In the genomic region with DNA sequence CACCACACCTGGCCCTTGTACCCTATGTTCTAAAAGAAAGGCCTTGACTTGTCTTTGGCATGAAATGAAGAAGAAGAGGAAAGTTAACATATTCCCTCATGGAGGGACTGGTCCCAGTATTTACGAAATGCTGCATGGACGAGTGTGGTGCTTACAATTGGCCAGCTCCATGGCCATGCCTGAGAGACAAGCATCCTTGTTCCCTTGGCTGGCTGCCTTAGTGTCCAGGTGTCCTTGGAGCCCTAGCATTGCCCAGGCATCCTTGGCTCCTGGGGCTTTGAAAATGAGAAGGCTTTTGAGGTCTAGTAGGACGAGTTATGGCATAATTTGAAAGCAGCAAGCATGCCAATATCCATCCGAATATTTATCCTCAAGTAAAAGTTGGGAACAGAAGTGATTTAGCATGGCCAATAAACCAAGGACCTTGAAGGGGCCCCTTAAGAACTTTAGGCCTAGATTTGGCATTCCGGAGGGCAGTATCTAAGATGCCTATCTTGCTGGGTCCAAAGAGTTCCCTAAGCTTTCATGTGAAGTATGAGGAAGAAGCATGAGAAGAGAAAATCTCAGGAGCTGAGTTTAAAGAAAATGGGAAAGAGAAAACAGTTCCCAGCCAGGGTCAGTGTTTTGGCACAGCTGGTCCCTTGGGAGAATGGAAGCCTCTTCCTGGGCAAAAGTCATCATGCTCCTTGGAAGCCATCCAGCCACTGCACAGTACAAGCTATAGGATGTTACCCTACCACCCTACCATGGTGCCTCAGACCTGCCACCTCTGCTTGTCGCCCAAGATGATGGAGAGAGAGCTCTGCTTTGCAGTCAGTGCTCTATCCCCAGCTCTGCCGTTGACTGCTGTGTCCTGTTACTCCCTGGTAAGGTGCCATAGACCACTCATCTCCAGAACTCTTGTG, we compare ENCODE assay signal across 17 cellular contexts.
DNase-seq lines count a peak whose midpoint lies in the region; ATAC-seq and TF ChIP-seq lines count a peak whose summit lies in the region.
"Had no signal": no experiment of that assay in that cellular context is flagged by ENCODE, and none has a peak within 500 bp of the region (broad histone marks: within the 10 kb centered on the region; RNA-seq: fewer than 3 reads in every experiment).

No MANE protein-coding gene starts in this region.

- H3K27ac Mint-ChIP-seq in nephron progenitor cell: peak overlapping the region; percentile 22
- H3K27ac Mint-ChIP-seq in CD14-positive monocyte: peak overlapping the region in 2 of 7 donors; percentile 4 to 35
- H3K27ac Mint-ChIP-seq: activated B cell treated with CpG ODN at 0.5 μM for 24 hours; activated T-cell treated with anti-CD3 and anti-CD28 coated beads, Interleukin-2, amount 50 U/mL, for 72 hours; H9; IgD-negative memory B cell; memory B cell; natural killer cell treated with Interleukin-12 subunit alpha and Interleukin-12 subunit beta and Interleukin-15 and Interleukin-18, amount 100 ng/mL, for 72 hours had no signal

- TF ChIP-seq CTCF in 22Rv1 (IDR thresholded peaks at IDR 0.05) (no peak), mammary epithelial cell (conservative IDR thresholded peaks at IDR 0.05 in 1 of 2, IDR thresholded peaks at IDR 0.05 in 1 of 2; ENCODE audit: extremely low read depth in 1 of 2, insufficient read depth in 1 of 2, low read depth in 1 of 2, low read length in 2 of 2) (no peak), nephron progenitor cell (IDR thresholded peaks at IDR 0.05) (no peak), CD14-positive monocyte (IDR thresholded peaks at IDR 0.05) (no peak), suprapubic skin (IDR thresholded peaks at IDR 0.05) (no peak)

- H3K4me3 Mint-ChIP-seq in nephron progenitor cell (no peak overlapping the region), CD14-positive monocyte (no peak overlapping the region)
- H3K4me3 Mint-ChIP-seq: activated B cell treated with CpG ODN at 0.5 μM for 24 hours; activated T-cell treated with anti-CD3 and anti-CD28 coated beads, Interleukin-2, amount 50 U/mL, for 72 hours; H9; IgD-negative memory B cell; memory B cell; natural killer cell treated with Interleukin-12 subunit alpha and Interleukin-12 subunit beta and Interleukin-15 and Interleukin-18, amount 100 ng/mL, for 72 hours had no signal

- H3K9me3 ChIP-seq in GM23248 (ENCODE audit: low read depth) (no peaks in the 10 kb centered on the region), mammary epithelial cell (replicated peaks; ENCODE audit: insufficient read depth, low read length) (no peaks in the 10 kb centered on the region), suprapubic skin (no peaks in the 10 kb centered on the region)

- H3K9ac ChIP-seq in GM23248 (no peak overlapping the region), mammary epithelial cell (ENCODE audit: insufficient read depth, low read length) (no peak overlapping the region)

- H3K36me3 Mint-ChIP-seq in nephron progenitor cell (ENCODE audit: low read depth) (peaks cover 44% of the 10 kb centered on the region), CD14-positive monocyte (peaks cover 18 to 22% of the 10 kb centered on the region in 2 donors)
- H3K36me3 Mint-ChIP-seq: natural killer cell treated with Interleukin-12 subunit alpha and Interleukin-12 subunit beta and Interleukin-15 and Interleukin-18, amount 100 ng/mL, for 72 hours had no signal

- no peak for ATAC-seq in HG02938 (IDR thresholded peaks at IDR 0.05; ENCODE audit: unreplicated experiment)
- ATAC-seq: activated T-cell treated with anti-CD3 and anti-CD28 coated beads, Interleukin-2, amount 50 U/mL, for 72 hours had no signal

- CTCF ChIA-PET in mammary epithelial cell (lab: Charles Lee; ENCODE audit: low non-redundant PET): no interaction called here

- no peak overlapping the region for H3K4me3 ChIP-seq in GM23248
- no peak overlapping the region for H3K4me3 ChIP-seq in mammary epithelial cell (replicated peaks in 1 of 3; ENCODE audit: insufficient read depth in 1 of 3, low read depth in 2 of 3, low read length in 3 of 3)
- no peak overlapping the region for H3K4me3 ChIP-seq in suprapubic skin

- H3K9me2 ChIP-seq in GM23248 (ENCODE audit: insufficient read depth): no peaks in the 10 kb centered on the region

- BruUV-seq in mammary epithelial cell (replicated peaks; lab: Mats Ljungman, UMichigan): no TSS peak

- no peaks in the 10 kb centered on the region for H3K27me3 ChIP-seq in GM23248 (replicated peaks; ENCODE audit: insufficient read depth)
- H3K27me3 ChIP-seq in mammary epithelial cell (ENCODE audit: insufficient read depth, low read length): no peaks in the 10 kb centered on the region
- no peaks in the 10 kb centered on the region for H3K27me3 ChIP-seq in suprapubic skin

- intact Hi-C loops in mammary epithelial cell (cut with micrococcal nuclease) (loop anchor here (2.0 to 5.0 kb wide), 2 partner anchors 35 to 50 kb away; no protein-coding TSS in a partner anchor), CD14-positive monocyte (cut with micrococcal nuclease) (no loop called here)

- DNase-seq in GM23248 (no peak), mammary epithelial cell (no peak), nephron progenitor cell (no peak), CD14-positive monocyte (ENCODE audit: low spot score) (no peak), suprapubic skin (ENCODE audit: low spot score in 2 of 2) (no peak), NCI-H1417 treated with DMSO at 0.1 percent for 48 hours (lab: John Stamatoyannopoulos, UW) (no peak)
- DNase-seq: activated B cell treated with CpG ODN at 0.5 μM for 24 hours; activated T-cell treated with anti-CD3 and anti-CD28 coated beads, Interleukin-2, amount 50 U/mL, for 72 hours; H9; NCI-H187 treated with DMSO at 0.1 percent for 48 hours; NCI-H446 treated with DMSO at 0.1 percent for 48 hours; T-helper 2 cell had no signal

- H3F3A ChIP-seq in GM23248 (ENCODE audit: insufficient read depth): 0 out of 2 replicates have a peak, but pooled peaks cover 3% of the 10 kb centered on the region

- peaks cover 39% of the 10 kb centered on the region for H3K4me1 Mint-ChIP-seq in nephron progenitor cell
- no peaks in the 10 kb centered on the region for H3K4me1 Mint-ChIP-seq in CD14-positive monocyte

- H3K79me2 ChIP-seq in GM23248 (ENCODE audit: insufficient read depth) (no peaks in the 10 kb centered on the region), mammary epithelial cell (ENCODE audit: insufficient read depth, low read length) (no peaks in the 10 kb centered on the region)

- H3K27ac ChIP-seq in 22Rv1 (peak overlapping the region; percentile 67; the same call in 1 of the 2 replicates), GM23248 (no peak overlapping the region), mammary epithelial cell (ENCODE audit: insufficient read depth, low read depth, low read length) (peak overlapping the region; percentile 20), suprapubic skin (no peak overlapping the region)

- H3K9me3 Mint-ChIP-seq in nephron progenitor cell (no peaks in the 10 kb centered on the region), CD14-positive monocyte (no peaks in the 10 kb centered on the region)
- H3K9me3 Mint-ChIP-seq: activated B cell treated with CpG ODN at 0.5 μM for 24 hours; activated T-cell treated with anti-CD3 and anti-CD28 coated beads, Interleukin-2, amount 50 U/mL, for 72 hours; H9; IgD-negative memory B cell; memory B cell; natural killer cell treated with Interleukin-12 subunit alpha and Interleukin-12 subunit beta and Interleukin-15 and Interleukin-18, amount 100 ng/mL, for 72 hours had no signal

- no peaks in the 10 kb centered on the region for H3K27me3 Mint-ChIP-seq in nephron progenitor cell (ENCODE audit: low read depth, poor library complexity)
- peaks cover 0 to 1% (median 0%) of the 10 kb centered on the region in 3 donors for H3K27me3 Mint-ChIP-seq in CD14-positive monocyte (ENCODE audit: low read depth in 3 of 3)
- H3K27me3 Mint-ChIP-seq: activated B cell treated with CpG ODN at 0.5 μM for 24 hours; IgD-negative memory B cell; memory B cell; natural killer cell treated with Interleukin-12 subunit alpha and Interleukin-12 subunit beta and Interleukin-15 and Interleukin-18, amount 100 ng/mL, for 72 hours had no signal

- in situ Hi-C loops in GM23248 (cut with MboI) (no loop called here), mammary epithelial cell (cut with MboI; ENCODE audit: low sequenced_read_pairs in 2 of 2) (no loop called here)

- TF ChIP-seq EP300 in suprapubic skin (IDR thresholded peaks at IDR 0.05): no peak

- no peak for TF ChIP-seq POLR2A in suprapubic skin (IDR thresholded peaks at IDR 0.05)

- dilution Hi-C loops in mammary epithelial cell (cut with HindIII; ENCODE audit: low sequenced_read_pairs): no loop called here

- H3K4me2 ChIP-seq in GM23248 (ENCODE audit: unreplicated experiment) (peak overlapping the region; percentile 21), mammary epithelial cell (ENCODE audit: insufficient read depth, low read depth, low read length) (peak overlapping the region; percentile 19)

- H3K36me3 ChIP-seq in GM23248 (ENCODE audit: low read depth) (no peaks in the 10 kb centered on the region), mammary epithelial cell (ENCODE audit: insufficient read depth, low read length) (no peaks in the 10 kb centered on the region), suprapubic skin (no peaks in the 10 kb centered on the region)

- H3K4me1 ChIP-seq in GM23248 (ENCODE audit: insufficient read depth): peaks cover 31% of the 10 kb centered on the region
- H3K4me1 ChIP-seq in mammary epithelial cell (ENCODE audit: insufficient read depth, low read length): peaks cover 24% of the 10 kb centered on the region
- peaks cover 28% of the 10 kb centered on the region for H3K4me1 ChIP-seq in suprapubic skin

- 78 to 89% methylated on average over 6 to 7 of the region's 7 CpGs for WGBS in GM23248 (ENCODE audit: low coverage in 1 of 2, low lambda C conversion rate in 2 of 2, missing lambda C conversion rate in 2 of 2), 2 experiments
- 55% methylated on average over 7 of the region's 7 CpGs for WGBS in mammary epithelial cell (ENCODE audit: low coverage, missing lambda C conversion rate)
- WGBS in suprapubic skin: 73% methylated on average over 7 of the region's 7 CpGs

- H4K20me1 ChIP-seq in GM23248 (ENCODE audit: insufficient read depth) (no peaks in the 10 kb centered on the region), mammary epithelial cell (ENCODE audit: insufficient read depth, low read length) (no peaks in the 10 kb centered on the region)

- no peak overlapping the region for H2AFZ ChIP-seq in GM23248
- H2AFZ ChIP-seq in mammary epithelial cell (ENCODE audit: low read depth, low read length): no peak overlapping the region

Comparison
In these comparisons a context has a peak if more than half of its experiments do, and no peak if none do; other contexts are left out.
1. H3K27ac ChIP-seq: peak in 22Rv1 (single experiment) and mammary epithelial cell (single experiment); none in GM23248 (single experiment) and suprapubic skin (single experiment).